32 cellular contexts compared by ENCODE assay signal in genomic region chr10:71856619-71857018, GRCh38.
"Had no signal": no experiment of that assay in that cellular context is flagged by ENCODE, and none has a peak within 500 bp of the region (broad histone marks: within the 10 kb centered on the region; RNA-seq: fewer than 3 reads in every experiment).

No MANE protein-coding gene starts in this region.

- H2AFZ ChIP-seq: PC-9 had no signal

- H3K27me3 ChIP-seq: adrenal gland, brain microvascular endothelial cell, MG63, SJCRH30 had no signal

- H3K27me3 Mint-ChIP-seq: activated CD8-positive, alpha-beta T cell treated with anti-CD3 and anti-CD28 coated beads for 36 hours had no signal

- H3K27ac Mint-ChIP-seq: activated CD8-positive, alpha-beta T cell treated with anti-CD3 and anti-CD28 coated beads for 36 hours; activated naive CD4-positive, alpha-beta T cell treated with anti-CD3 and anti-CD28 coated beads for 36 hours; activated naive CD4-positive, alpha-beta T cell treated with anti-CD3 and anti-CD28 coated beads, Interleukin-2, amount 50 U/mL, for 72 hours; activated T-cell treated with anti-CD3 and anti-CD28 coated beads, Interleukin-2, amount 50 U/mL, for 72 hours; activated T-helper 2 cell treated with anti-CD3 and anti-CD28 coated beads, Interferon-gamma antibody, Interleukin-2, Interleukin-4, amounts not matched to agents 10 μg/mL and 5 μg/mL and 100 μg/mL, durations not matched to agents 14 hours and 24 hours and 36 hours had no signal

- H3K27ac ChIP-seq: adrenal gland, brain microvascular endothelial cell, PC-9, SJCRH30, SK-N-MC, WERI-Rb-1 had no signal

- H3K4me2 ChIP-seq: PC-9 had no signal

- ATAC-seq: activated CD8-positive, alpha-beta T cell treated with anti-CD3 and anti-CD28 coated beads for 36 hours; activated naive CD4-positive, alpha-beta T cell treated with anti-CD3 and anti-CD28 coated beads, Interleukin-2, amount 50 U/mL, for 72 hours; activated T-cell treated with anti-CD3 and anti-CD28 coated beads, Interleukin-2, amount 50 U/mL, for 72 hours had no signal

- H3K36me3 Mint-ChIP-seq: activated naive CD4-positive, alpha-beta T cell treated with anti-CD3 and anti-CD28 coated beads, Interleukin-2, amount 50 U/mL, for 72 hours had no signal

- H3K4me3 Mint-ChIP-seq: activated CD8-positive, alpha-beta T cell treated with anti-CD3 and anti-CD28 coated beads for 36 hours; activated naive CD4-positive, alpha-beta T cell treated with anti-CD3 and anti-CD28 coated beads for 36 hours; activated T-cell treated with anti-CD3 and anti-CD28 coated beads, Interleukin-2, amount 50 U/mL, for 72 hours had no signal

- H3K9me3 Mint-ChIP-seq: activated CD8-positive, alpha-beta T cell treated with anti-CD3 and anti-CD28 coated beads for 36 hours; activated naive CD4-positive, alpha-beta T cell treated with anti-CD3 and anti-CD28 coated beads for 36 hours; activated naive CD4-positive, alpha-beta T cell treated with anti-CD3 and anti-CD28 coated beads, Interleukin-2, amount 50 U/mL, for 72 hours; activated T-cell treated with anti-CD3 and anti-CD28 coated beads, Interleukin-2, amount 50 U/mL, for 72 hours; activated T-helper 2 cell treated with anti-CD3 and anti-CD28 coated beads, Interferon-gamma antibody, Interleukin-2, Interleukin-4, amounts not matched to agents 10 μg/mL and 5 μg/mL and 100 μg/mL, durations not matched to agents 14 hours and 24 hours and 36 hours had no signal

- DNase-seq: activated CD4-positive, alpha-beta T cell treated with anti-CD3 and anti-CD28 coated beads for 1 hour; activated CD4-positive, alpha-beta T cell treated with anti-CD3 and anti-CD28 coated beads for 48 hours; activated CD4-positive, CD25-positive, alpha-beta regulatory T cell; activated CD8-positive, alpha-beta T cell treated with anti-CD3 and anti-CD28 coated beads for 36 hours; activated gamma-delta T cell treated with Interleukin-2 at 50 U/mL for 16 hours; activated naive CD4-positive, alpha-beta T cell treated with anti-CD3 and anti-CD28 coated beads for 36 hours; activated T-cell treated with anti-CD3 and anti-CD28 coated beads, Interleukin-2, amount 50 U/mL, for 1 hour; activated T-cell treated with anti-CD3 and anti-CD28 coated beads, Interleukin-2, amount 50 U/mL, for 72 hours; adrenal gland; brain microvascular endothelial cell; central memory CD4-positive, alpha-beta T cell; Kasumi-1; KG1; MG63; NCI-H1092; NCI-H1436 treated with DMSO at 0.1 percent for 48 hours; NCI-H1694 treated with DMSO at 0.1 percent for 48 hours; NCI-H2029 treated with DMSO at 0.1 percent for 48 hours; NCI-H2107; NCI-H2171; NCI-H510A; NCI-H526; NCI-H748 treated with DMSO at 0.1 percent for 48 hours; NK-92 treated with Interleukin-12 subunit alpha and Interleukin-12 subunit beta, amount 100 ng/mL, for 24 hours; PC-9; SHP77; SJCRH30; T1000; WERI-Rb-1 had no signal

- H3K9me3 ChIP-seq: adrenal gland, MG63, SJCRH30 had no signal

- H3K36me3 ChIP-seq: adrenal gland, brain microvascular endothelial cell, MG63, SJCRH30, WERI-Rb-1 had no signal

- H3K4me3 ChIP-seq: adrenal gland, MG63, PC-9, SJCRH30, SK-N-MC had no signal
